8 cellular contexts compared by ENCODE assay signal in the genomic region with DNA sequence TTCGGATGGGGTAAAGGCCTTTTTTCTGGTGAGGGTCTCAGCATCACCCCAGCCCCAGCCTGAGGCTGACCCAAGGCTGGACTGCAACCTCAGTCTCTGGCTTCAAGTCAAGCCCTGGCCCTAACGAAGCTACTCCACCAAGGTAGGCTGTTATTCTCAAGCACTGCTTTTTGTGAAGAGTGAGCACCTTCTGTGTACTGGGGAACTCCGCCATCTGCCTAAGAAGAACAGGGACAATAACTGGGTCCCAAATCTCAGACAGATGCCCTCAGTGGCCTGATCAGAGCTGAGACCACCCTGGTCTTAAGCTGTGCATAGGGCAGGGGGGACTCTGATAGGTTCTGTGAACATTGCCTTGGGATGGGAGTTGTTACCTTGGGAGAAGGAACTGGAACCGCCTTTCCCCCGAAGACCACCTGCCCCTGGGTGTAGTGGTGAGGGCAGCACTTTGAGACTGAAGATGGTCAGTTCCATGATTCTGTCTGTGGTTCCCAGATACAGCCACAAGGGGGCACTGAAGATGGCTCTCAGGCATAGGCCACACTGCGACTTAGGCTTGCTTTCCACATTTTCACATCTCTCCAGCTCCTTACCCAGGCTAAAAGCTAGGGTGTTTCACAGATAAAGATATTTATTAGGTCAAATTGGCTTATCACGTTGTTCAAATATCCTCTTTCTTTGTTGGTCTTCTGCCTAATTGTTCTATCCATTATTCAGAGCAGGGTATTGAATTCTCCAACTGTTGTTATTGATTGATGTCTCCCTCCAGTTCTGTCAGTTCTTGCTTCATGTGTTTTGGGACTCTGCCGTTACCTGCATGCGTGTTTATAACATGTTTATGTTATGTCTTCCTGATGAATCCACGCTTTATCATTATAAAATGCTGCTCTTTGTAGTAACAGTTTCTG. TPM values are rescaled to one million over a fixed set of nuclear protein-coding genes. Genes with fewer than 3 reads are reported as not detected.
DNase-seq lines count a peak whose midpoint lies in the region; ATAC-seq, FAIRE-seq and TF ChIP-seq lines count a peak whose summit lies in the region.

No MANE protein-coding gene starts in this region.

- peaks cover 4% of the 10 kb centered on the region for H3K4me1 Mint-ChIP-seq in neural crest cell

- no peak overlapping the region for H3K4me3 Mint-ChIP-seq in neural crest cell

- H3K27ac Mint-ChIP-seq in neural crest cell (ENCODE audit: unreplicated experiment): no peak overlapping the region

- no peak overlapping the region for H3K4me3 ChIP-seq in AG10803 (ENCODE audit: low read length)
- no peak overlapping the region for H3K4me3 ChIP-seq in fibroblast of mammary gland (ENCODE audit: control insufficient read depth, low read depth, low read length)

- ATAC-seq in GM18907 (IDR thresholded peaks at IDR 0.05; ENCODE audit: unreplicated experiment): peak; percentile 75

- no peaks in the 10 kb centered on the region for H3K36me3 Mint-ChIP-seq in neural crest cell (ENCODE audit: low read depth)

- H3K27me3 Mint-ChIP-seq in neural crest cell (ENCODE audit: low read depth): no peaks in the 10 kb centered on the region

- DNase-seq in AG10803 (ENCODE audit: low read depth) (peak; percentile 58), HT-29 (ENCODE audit: low spot score) (peak; percentile 92), RCC 7860 (ENCODE audit: low spot score) (peak; percentile 28), fibroblast of mammary gland (ENCODE audit: low read depth) (peak; percentile 68), neural crest cell (ENCODE audit: low read depth, low spot score) (peak; percentile 83), stromal cell of bone marrow (ENCODE audit: low read depth) (peak; percentile 49)
- DNase-seq in activated T-cell treated with anti-CD3 and anti-CD28 coated beads, Interleukin-2, amount 50 U/mL, for 48 hours: peak; percentile 81 to 82

- no peak for FAIRE-seq in RCC 7860 (lab: Jason Lieb, UNC)

- peak; percentile 96 for TF ChIP-seq CTCF in AG10803 (conservative IDR thresholded peaks at IDR 0.05; ENCODE audit: low read length)
- TF ChIP-seq CTCF in fibroblast of mammary gland (conservative IDR thresholded peaks at IDR 0.05; ENCODE audit: control insufficient read depth, insufficient read depth, low read depth, low read length): peak; percentile 93
- peak; percentile 91 for TF ChIP-seq CTCF in neural crest cell (conservative IDR thresholded peaks at IDR 0.05)

- H3K9me3 Mint-ChIP-seq in neural crest cell: no peaks in the 10 kb centered on the region

RNA-seq across cellular contexts. Expression of a gene that starts 11.8 kb away (rescaled TPM):
- 11.9 and 12.1 TPM in 2 replicates for total RNA-seq in HT-29 (2014; rRNA removed; shearing (Covaris generic))
- total RNA-seq in neural crest cell: 24.1 and 29.0 TPM in 2 replicates

RNA-seq across cellular contexts. Expression of a gene that starts 34.6 kb away (rescaled TPM):
- total RNA-seq in HT-29 (2014; rRNA removed; shearing (Covaris generic)): 16.0 and 18.3 TPM in 2 replicates
- total RNA-seq in neural crest cell: 0.93 and 1.1 TPM in 2 replicates

Comparison
In these comparisons a context has a peak if more than half of its experiments do, and no peak if none do; other contexts are left out.
1. DNase-seq: peak in every context shown above with its lines; median percentile 92 in HT-29; 83 in neural crest cell; 82 in activated T-cell treated with anti-CD3 and anti-CD28 coated beads, Interleukin-2, amount 50 U/mL, for 48 hours; 68 in fibroblast of mammary gland; 58 in AG10803; 49 in stromal cell of bone marrow; 28 in RCC 7860.